ENCODE assay signal across 24 cellular contexts in the genomic region with DNA sequence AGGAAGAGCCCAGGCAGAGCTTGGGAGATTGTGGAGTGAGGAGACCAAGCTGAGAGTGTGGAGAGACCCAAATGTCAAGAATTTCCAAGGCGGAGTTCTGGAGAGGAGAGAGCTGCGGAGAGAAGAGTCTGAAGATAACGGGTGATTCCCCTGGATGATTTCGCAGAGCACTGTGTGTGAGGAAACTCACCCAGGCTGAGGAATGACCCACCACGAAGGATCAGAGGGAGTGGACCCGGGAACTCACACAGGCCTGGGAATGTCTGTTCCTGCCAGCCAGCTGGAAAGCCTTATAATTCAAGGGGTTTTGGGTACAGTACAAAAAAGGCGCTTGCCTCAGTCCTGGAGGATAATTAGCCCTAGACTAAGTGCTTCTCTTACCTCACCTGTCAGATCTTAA.
"Had no signal": no experiment of that assay in that cellular context is flagged by ENCODE, and none has a peak within 500 bp of the region (broad histone marks: within the 10 kb centered on the region; RNA-seq: fewer than 3 reads in every experiment).

No MANE protein-coding gene starts in this region.

- H3K9me3 Mint-ChIP-seq: activated CD8-positive, alpha-beta T cell treated with anti-CD3 and anti-CD28 coated beads for 36 hours; activated naive CD4-positive, alpha-beta T cell treated with anti-CD3 and anti-CD28 coated beads, Interleukin-2, amount 50 U/mL, for 72 hours; activated naive CD8-positive, alpha-beta T cell treated with anti-CD3 and anti-CD28 coated beads, Interleukin-2, amount 50 U/mL, for 24 hours; central memory CD8-positive, alpha-beta T cell had no signal

- DNase-seq: activated CD4-positive, alpha-beta T cell treated with anti-CD3 and anti-CD28 coated beads for 4 hours; activated CD8-positive, alpha-beta memory T cell treated with anti-CD3 and anti-CD28 coated beads, Interleukin-2, amount 50 U/mL, for 4 hours; activated CD8-positive, alpha-beta T cell treated with anti-CD3 and anti-CD28 coated beads for 36 hours; activated effector memory CD4-positive, alpha-beta T cell treated with anti-CD3 and anti-CD28 coated beads, Interleukin-2, amount 50 U/mL, for 16 hours; activated naive CD4-positive, alpha-beta T cell treated with Interleukin-2 at 50 U/mL for 16 hours; activated naive CD8-positive, alpha-beta T cell treated with anti-CD3 and anti-CD28 coated beads, Interleukin-2, amount 50 U/mL, for 24 hours; activated T-cell treated with anti-CD3 and anti-CD28 coated beads, Interleukin-2, amount 50 U/mL, for 1 hour; amygdala; Kasumi-1; KBM-7; NCI-H1105 treated with DMSO at 0.1 percent for 48 hours; NCI-H1436 treated with DMSO at 0.1 percent for 48 hours; NCI-H187; NCI-H2081; NCI-H510A treated with DMSO at 0.1 percent for 48 hours; NCI-H69; NK-92 treated with Interleukin-12 subunit alpha and Interleukin-12 subunit beta, amount 100 ng/mL, for 24 hours; PC-3; SIG-M5; T-helper 17 cell had no signal

- H3K4me1 Mint-ChIP-seq: activated naive CD8-positive, alpha-beta T cell treated with anti-CD3 and anti-CD28 coated beads, Interleukin-2, amount 50 U/mL, for 24 hours; central memory CD8-positive, alpha-beta T cell; T-helper 17 cell had no signal

- H3K27ac ChIP-seq: VCaP had no signal

- H3K27ac Mint-ChIP-seq: activated CD8-positive, alpha-beta T cell treated with anti-CD3 and anti-CD28 coated beads for 36 hours; activated naive CD4-positive, alpha-beta T cell treated with anti-CD3 and anti-CD28 coated beads, Interleukin-2, amount 50 U/mL, for 72 hours; activated naive CD8-positive, alpha-beta T cell treated with anti-CD3 and anti-CD28 coated beads, Interleukin-2, amount 50 U/mL, for 24 hours; brain; T-helper 17 cell had no signal

- ATAC-seq: activated CD8-positive, alpha-beta T cell treated with anti-CD3 and anti-CD28 coated beads for 36 hours; activated naive CD4-positive, alpha-beta T cell treated with anti-CD3 and anti-CD28 coated beads, Interleukin-2, amount 50 U/mL, for 72 hours; activated naive CD8-positive, alpha-beta T cell treated with anti-CD3 and anti-CD28 coated beads, Interleukin-2, amount 50 U/mL, for 24 hours; PC-3; T-helper 17 cell had no signal

- H3K4me3 Mint-ChIP-seq: activated CD8-positive, alpha-beta T cell treated with anti-CD3 and anti-CD28 coated beads for 36 hours; activated naive CD8-positive, alpha-beta T cell treated with anti-CD3 and anti-CD28 coated beads, Interleukin-2, amount 50 U/mL, for 24 hours; brain; central memory CD8-positive, alpha-beta T cell; T-helper 17 cell had no signal
